Comparison of ENCODE assay signal across 21 cellular contexts in genomic region chr1:215284966-215285365, GRCh38.
A peak's percentile ranks its signal among the peaks of the same experiment; 100 is the strongest.
DNase-seq lines count a peak whose midpoint lies in the region; ATAC-seq lines count a peak whose summit lies in the region.
"Had no signal": no experiment of that assay in that cellular context is flagged by ENCODE, and none has a peak within 500 bp of the region (broad histone marks: within the 10 kb centered on the region; RNA-seq: fewer than 3 reads in every experiment).

No MANE protein-coding gene starts in this region.

- no peak for ATAC-seq in GM21723 (IDR thresholded peaks at IDR 0.05; ENCODE audit: unreplicated experiment)
- ATAC-seq: SK-N-SH treated with all-trans-retinoic acid at 6 μM for 48 hours had no signal

- DNase-seq in NCI-H82 (lab: John Stamatoyannopoulos, UW) (peak; percentile 53), NCI-H82 treated with DMSO at 0.1 percent for 48 hours (lab: John Stamatoyannopoulos, UW; ENCODE audit: unreplicated experiment) (no peak), NCI-H524 (lab: John Stamatoyannopoulos, UW) (peak; percentile 31 to 70), fibroblast of peridontal ligament (ENCODE audit: extremely low read depth) (peak; percentile 45), SIG-M5 (lab: John Stamatoyannopoulos, UW) (no peak), DMS153 (lab: John Stamatoyannopoulos, UW) (no peak)
- DNase-seq: CD8-positive, alpha-beta memory T cell; DMS53; GM23248; H7; HFFc6; KG1; MM.1S; NCI-H1092; NCI-H1436; NCI-H1930; NCI-H2107; NCI-H446 treated with DMSO at 0.1 percent for 48 hours; SJCRH30 had no signal

Comparison
In these comparisons a context has a peak if more than half of its experiments do, and no peak if none do; other contexts are left out.
1. DNase-seq: peak in NCI-H82 (single experiment), NCI-H524 (2 of 2) and fibroblast of peridontal ligament (single experiment); none in NCI-H82 treated with DMSO at 0.1 percent for 48 hours (single experiment), SIG-M5 (single experiment) and DMS153 (single experiment).